Comparison of ENCODE assay signal across 13 cellular contexts in genomic region chr2:16652296-16653082, GRCh38. TPM values are rescaled to one million over a fixed set of nuclear protein-coding genes. Genes with fewer than 3 reads are reported as not detected.
A peak's percentile ranks its signal among the peaks of the same experiment; 100 is the strongest.
DNase-seq lines count a peak whose midpoint lies in the region; ATAC-seq, FAIRE-seq and TF ChIP-seq lines count a peak whose summit lies in the region.
"Had no signal": no experiment of that assay in that cellular context is flagged by ENCODE, and none has a peak within 500 bp of the region (broad histone marks: within the 10 kb centered on the region; RNA-seq: fewer than 3 reads in every experiment).

No MANE protein-coding gene starts in this region.

- peak overlapping the region; percentile 28 for H3K4me2 ChIP-seq in astrocyte (ENCODE audit: low read length)

- H3K36me3 Mint-ChIP-seq in astrocyte (ENCODE audit: low read depth, unreplicated experiment), result no peaks in the 10 kb centered on the region

- H3K27ac ChIP-seq in ACC112 (ENCODE audit: low read depth, low read length), result peak overlapping the region; percentile 19; the same call in 1 of the 2 replicates
- peak overlapping the region; percentile 4 for H3K27ac ChIP-seq in astrocyte (ENCODE audit: low read depth, low read length)
- H3K27ac ChIP-seq in right atrium auricular region, result peak overlapping the region; percentile 42 to 60

- TF ChIP-seq CTCF in astrocyte (IDR thresholded peaks at IDR 0.05; ENCODE audit: insufficient read depth, low read depth, low read length) (no peak), right atrium auricular region (IDR thresholded peaks at IDR 0.05) (no peak)

- DNase-seq in astrocyte (ENCODE audit: low read depth), result peak; percentile 33
- DNase-seq in right atrium auricular region (ENCODE audit: low spot score), result peak; percentile 60
- DNase-seq in pons (ENCODE audit: low spot score), result peak; percentile 55
- no peak for DNase-seq in DMS 273 (lab: John Stamatoyannopoulos, UW; ENCODE audit: unreplicated experiment)
- no peak for DNase-seq in activated naive CD4-positive, alpha-beta T cell (lab: John Stamatoyannopoulos, UW)
- DNase-seq in stimulated activated naive CD4-positive, alpha-beta T cell (lab: John Stamatoyannopoulos, UW), result no peak
- DNase-seq: activated CD8-positive, alpha-beta memory T cell treated with anti-CD3 and anti-CD28 coated beads for 24 hours; cortex of kidney; left colon; NCI-H1105; SIG-M5 had no signal

- no peak overlapping the region for H3K9ac ChIP-seq in astrocyte (ENCODE audit: low read length)

- no peak for ATAC-seq in GM19328 (IDR thresholded peaks at IDR 0.05; ENCODE audit: unreplicated experiment)
- ATAC-seq: left colon had no signal

- H3K27me3 ChIP-seq in ACC112 (ENCODE audit: insufficient read depth, low read length) (no peaks in the 10 kb centered on the region), astrocyte (ENCODE audit: insufficient read depth, low read length) (no peaks in the 10 kb centered on the region), right atrium auricular region (no peaks in the 10 kb centered on the region)

- no peaks in the 10 kb centered on the region for H3K27me3 Mint-ChIP-seq in astrocyte (ENCODE audit: low read depth, unreplicated experiment)

- no peaks in the 10 kb centered on the region for H3K9me3 Mint-ChIP-seq in astrocyte (ENCODE audit: unreplicated experiment)

- H3K36me3 ChIP-seq in ACC112 (ENCODE audit: insufficient read depth, low read length) (no peaks in the 10 kb centered on the region), astrocyte (ENCODE audit: insufficient read depth, low read length) (no peaks in the 10 kb centered on the region), right atrium auricular region (no peaks in the 10 kb centered on the region)

- peak overlapping the region; percentile 69 for H3K27ac Mint-ChIP-seq in astrocyte (ENCODE audit: unreplicated experiment)

- H3K79me2 ChIP-seq in ACC112 (ENCODE audit: control insufficient read depth, insufficient read depth, low read length, unreplicated experiment), result no peaks in the 10 kb centered on the region
- H3K79me2 ChIP-seq in astrocyte (ENCODE audit: insufficient read depth, low read length), result no peaks in the 10 kb centered on the region

- peaks cover 46% of the 10 kb centered on the region for H3K4me1 ChIP-seq in ACC112 (ENCODE audit: control insufficient read depth, insufficient read depth, low read length, unreplicated experiment)
- peaks cover 35% of the 10 kb centered on the region for H3K4me1 ChIP-seq in astrocyte (ENCODE audit: insufficient read depth, low read length)
- H3K4me1 ChIP-seq in right atrium auricular region, result peaks cover 0 to 53% of the 10 kb centered on the region in 2 donors

- H3K4me1 Mint-ChIP-seq in astrocyte (ENCODE audit: low read depth, unreplicated experiment), result peaks cover 37% of the 10 kb centered on the region

- no peak overlapping the region for H3K4me3 ChIP-seq in ACC112 (ENCODE audit: low read depth, low read length)
- no peak overlapping the region for H3K4me3 ChIP-seq in astrocyte (ENCODE audit: insufficient read depth, low read depth, low read length)
- H3K4me3 ChIP-seq in right atrium auricular region, result no peak overlapping the region

- H2AFZ ChIP-seq in ACC112 (ENCODE audit: low read length, unreplicated experiment), result peak overlapping the region; percentile 60
- no peak overlapping the region for H2AFZ ChIP-seq in astrocyte (ENCODE audit: low read depth, low read length)

- H3K4me3 Mint-ChIP-seq in astrocyte (ENCODE audit: unreplicated experiment), result no peak overlapping the region

- FAIRE-seq in astrocyte (lab: Jason Lieb, UNC), result no peak

- no peaks in the 10 kb centered on the region for H3K9me3 ChIP-seq in astrocyte (ENCODE audit: insufficient read depth, low read depth, low read length)
- no peaks in the 10 kb centered on the region for H3K9me3 ChIP-seq in right atrium auricular region

- H4K20me1 ChIP-seq in astrocyte (ENCODE audit: insufficient read depth, low read length), result no peaks in the 10 kb centered on the region

RNA-seq across cellular contexts. Expression of gene CYRIA, which starts 13.1 kb away (rescaled TPM):
- 4.9 and 6.0 TPM in 2 replicates for total RNA-seq in astrocyte
- total RNA-seq in right atrium auricular region, result 1 to 10 TPM; 1.7 to 2.8 TPM

Comparison
In these comparisons a context has a peak if more than half of its experiments do, and no peak if none do; other contexts are left out.
1. DNase-seq: peak in astrocyte (single experiment), right atrium auricular region (single experiment) and pons (single experiment); none in DMS 273 (single experiment), activated naive CD4-positive, alpha-beta T cell (0 of 4) and stimulated activated naive CD4-positive, alpha-beta T cell (0 of 6).
2. Peak in every context shown above with its lines, with median percentiles within 50 percentile points of each other: H3K27ac ChIP-seq.